8 cellular contexts compared by ENCODE assay signal in the genomic region with DNA sequence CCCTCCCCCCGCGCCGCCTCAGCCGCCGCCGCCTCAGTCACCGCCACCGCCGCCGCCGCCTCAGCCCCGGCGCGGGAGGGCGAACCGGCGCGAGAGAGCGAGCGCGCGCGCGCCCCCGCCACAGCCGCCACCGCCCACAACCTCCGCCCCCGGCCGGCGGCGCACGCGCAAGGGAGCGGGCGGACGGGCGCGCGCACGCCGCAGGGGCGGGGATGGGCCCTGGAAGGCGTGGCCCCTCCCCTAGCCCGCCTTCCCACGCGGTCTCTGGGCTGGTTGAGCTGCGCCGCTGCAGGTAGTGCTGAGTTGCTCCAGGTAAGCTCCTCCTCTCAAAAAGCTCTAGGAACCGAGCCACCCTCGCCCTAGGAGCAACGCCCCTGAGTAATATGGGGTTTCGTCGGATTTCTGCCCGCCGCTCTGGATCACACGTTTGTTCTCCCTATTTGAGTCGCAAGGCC. TPM values are rescaled to one million over a fixed set of nuclear protein-coding genes. Genes with fewer than 3 reads are reported as not detected.
DNase-seq lines count a peak whose midpoint lies in the region; ATAC-seq and TF ChIP-seq lines count a peak whose summit lies in the region.

A gene (minus strand): TSS at position 96 of the 455 bp plus-strand sequence.

- H3K4me3 ChIP-seq in OCI-LY7 (ENCODE audit: low read depth, low read length, poor library complexity, severe bottlenecking) (peak within 1 kb of the TSS; percentile 85), esophagus (ENCODE audit: low read depth in 1 of 2, low read length in 2 of 2) (peak within 1 kb of the TSS; percentile 94), mucosa of stomach (ENCODE audit: low read length) (peak within 1 kb of the TSS; percentile 88)

- no peaks in the 10 kb centered on the region for H3K9me2 ChIP-seq in OCI-LY7 (ENCODE audit: insufficient read depth, low read length)

- peaks cover 51% of the 10 kb centered on the region for H3K79me2 ChIP-seq in OCI-LY7 (ENCODE audit: insufficient read depth, low read depth, low read length)

- POLR2A ChIA-PET in OCI-LY7 (lab: Charles Lee), result interaction anchor here (0.5 to 1.8 kb wide), 7 partner anchors 9 to 991 kb away, joined by 3 to 6 read pairs (median 3); no protein-coding TSS in a partner anchor

- no peaks in the 10 kb centered on the region for H4K20me1 ChIP-seq in OCI-LY7 (ENCODE audit: insufficient read depth, low read length)

- H3K27me3 ChIP-seq in esophagus (ENCODE audit: control insufficient read depth in 1 of 2, insufficient read depth in 2 of 2, low read length in 2 of 2) (no peaks in the 10 kb centered on the region), mucosa of stomach (ENCODE audit: control insufficient read depth, insufficient read depth, low read length) (no peaks in the 10 kb centered on the region)

- no peaks in the 10 kb centered on the region for H3K9me3 ChIP-seq in OCI-LY7 (ENCODE audit: low read length)
- H3K9me3 ChIP-seq in esophagus (ENCODE audit: control insufficient read depth in 2 of 2, insufficient read depth in 1 of 2, low read depth in 1 of 2, low read length in 1 of 2), result no peaks in the 10 kb centered on the region
- H3K9me3 ChIP-seq in mucosa of stomach (ENCODE audit: control insufficient read depth, low read length), result no peaks in the 10 kb centered on the region

- CTCF ChIA-PET in OCI-LY7 (lab: Charles Lee; ENCODE audit: unreplicated experiment), result no interaction called here

- DNase-seq in D341Med (ENCODE audit: low spot score) (peak; percentile 100), HuH-7 (ENCODE audit: low spot score) (peak; percentile 96), OCI-LY7 (ENCODE audit: low spot score) (peak; percentile 94)
- peak; percentile 91 for DNase-seq in activated T-cell treated with anti-CD3 and anti-CD28 coated beads, Interleukin-2, amount 50 U/mL, for 1 hour
- DNase-seq in stimulated activated CD8-positive, alpha-beta memory T cell treated with anti-CD3 and anti-CD28 coated beads, Interleukin-4, amount 100 ng/mL, for 48 hours, result peak; percentile 87

- no TSS peak for BruUV-seq in OCI-LY7 (replicated peaks; lab: Mats Ljungman, UMichigan)

- peak; percentile 77 for ATAC-seq in GM21447 (IDR thresholded peaks at IDR 0.05; ENCODE audit: unreplicated experiment)

- peak within 1 kb of the TSS; percentile 91 for H3K4me2 ChIP-seq in OCI-LY7 (ENCODE audit: low read length)

- peaks cover 6% of the 10 kb centered on the region; the same call in 1 of the 2 replicates for H3K36me3 ChIP-seq in OCI-LY7 (ENCODE audit: insufficient read depth, low read length)
- H3K36me3 ChIP-seq in esophagus (ENCODE audit: control insufficient read depth in 2 of 2, insufficient read depth in 2 of 2, low read length in 1 of 2), result no peaks in the 10 kb centered on the region
- H3K36me3 ChIP-seq in mucosa of stomach (ENCODE audit: control insufficient read depth, insufficient read depth, low read length), result no peaks in the 10 kb centered on the region

- peak within 1 kb of the TSS; percentile 86 for H3K27ac ChIP-seq in OCI-LY7 (ENCODE audit: low read depth, low read length, poor library complexity, severe bottlenecking)
- H3K27ac ChIP-seq in esophagus (ENCODE audit: low read depth in 2 of 2, low read length in 1 of 2), result peak within 1 kb of the TSS; percentile 83 to 95

- H3K9ac ChIP-seq in mucosa of stomach (ENCODE audit: low read length), result peak within 1 kb of the TSS; percentile 100

- H3K4me1 ChIP-seq in OCI-LY7 (ENCODE audit: insufficient read depth, low read length, poor library complexity, severe bottlenecking), result peaks cover 40% of the 10 kb centered on the region
- no peaks in the 10 kb centered on the region for H3K4me1 ChIP-seq in esophagus (ENCODE audit: control insufficient read depth in 2 of 2, insufficient read depth in 2 of 2, low read length in 1 of 2)
- peaks cover 26% of the 10 kb centered on the region for H3K4me1 ChIP-seq in mucosa of stomach (ENCODE audit: control insufficient read depth, insufficient read depth, low read length)

- WGBS in esophagus, 2 donors, result 0 to 1% methylated on average over 36 to 58 of the region's 58 CpGs

- no peak for TF ChIP-seq CTCF in OCI-LY7 (conservative IDR thresholded peaks at IDR 0.05; ENCODE audit: low read length)

- intact Hi-C loops in OCI-LY7 (cut with micrococcal nuclease; ENCODE audit: unreplicated experiment), result loop anchor here (5.0 to 10.0 kb wide), 2 partner anchors 66 to 449 kb away; a partner anchor contains a TSS

- H2AFZ ChIP-seq in OCI-LY7 (ENCODE audit: low read length), result peak within 1 kb of the TSS; percentile 84

RNA-seq across cellular contexts. Expression of the gene that starts here (rescaled TPM):
- 24.0 and 31.7 TPM in 2 replicates for total RNA-seq in OCI-LY7 (2014; rRNA removed; shearing (Covaris generic))
- 35.6 and 38.8 TPM in 2 replicates for total RNA-seq in OCI-LY7 (2022)
- polyA plus RNA-seq in esophagus, result 1 to 10 TPM; 8.4 to 9.5 TPM

Comparison
In these comparisons a context has a peak if more than half of its experiments do, and no peak if none do; other contexts are left out.
1. Peak in every context shown above with its lines: DNase-seq, ATAC-seq, H3K4me3 ChIP-seq and H3K27ac ChIP-seq.